Comparison of ENCODE assay signal across 8 cellular contexts in the genomic region with DNA sequence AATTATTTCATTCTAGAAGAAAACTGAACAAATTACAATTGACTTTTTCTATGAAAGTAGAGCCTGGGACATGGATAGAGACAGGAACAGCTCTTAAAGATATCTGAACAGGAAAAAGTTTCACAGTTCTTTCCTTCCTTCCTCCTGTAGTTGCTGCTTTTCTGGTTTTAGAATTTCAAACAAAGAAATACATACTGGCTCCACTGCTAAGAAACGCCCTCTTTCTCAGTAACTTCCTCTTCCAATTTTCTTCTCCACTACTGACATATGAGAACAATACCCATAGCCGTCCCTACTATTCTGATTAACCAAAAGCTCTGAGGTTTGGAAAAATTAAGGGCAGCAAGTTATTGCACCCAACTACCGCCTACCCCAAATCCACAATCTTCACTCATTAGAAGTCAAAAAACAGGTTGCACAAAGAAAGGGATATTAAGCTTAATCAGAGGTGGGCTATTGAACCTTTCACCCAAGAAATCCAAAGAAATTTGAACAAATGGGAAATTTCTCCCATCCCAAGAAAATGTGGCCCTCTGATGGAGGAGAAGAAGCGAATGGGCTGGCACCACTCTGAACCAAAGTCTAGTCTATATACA. TPM values are rescaled to one million over a fixed set of nuclear protein-coding genes. Genes with fewer than 3 reads are reported as not detected.
DNase-seq lines count a peak whose midpoint lies in the region; ATAC-seq, FAIRE-seq and TF ChIP-seq lines count a peak whose summit lies in the region.

No MANE protein-coding gene starts in this region.

- TF ChIP-seq CTCF in bronchial epithelial cell (IDR thresholded peaks at IDR 0.05; ENCODE audit: insufficient read depth, low read length, severe bottlenecking) (no peak), lower leg skin (IDR thresholded peaks at IDR 0.05) (no peak)

- CTCF ChIA-PET in CD4-positive, alpha-beta memory T cell (lab: Charles Lee; ENCODE audit: partially characterized antibody), result interaction anchor here (1.1 to 1.9 kb wide), 2 partner anchors 38 to 57 kb away, joined by 3 to 9 read pairs; no protein-coding TSS in a partner anchor

- H3K4me1 Mint-ChIP-seq in CD4-positive, alpha-beta memory T cell, result peaks cover 29 to 59% (median 42%) of the 10 kb centered on the region in 4 donors

- no peaks in the 10 kb centered on the region for H3K9me3 ChIP-seq in CD4-positive, alpha-beta memory T cell (ENCODE audit: control insufficient read depth in 1 of 2, low read length in 2 of 2)
- H3K9me3 ChIP-seq in muscle layer of duodenum (ENCODE audit: control insufficient read depth in 1 of 2, low read length in 2 of 2), result no peaks in the 10 kb centered on the region

- H3K27me3 Mint-ChIP-seq in CD4-positive, alpha-beta memory T cell, result peaks cover 0 to 3% of the 10 kb centered on the region in 2 donors

- H3K9me3 Mint-ChIP-seq in CD4-positive, alpha-beta memory T cell, result peaks cover 0 to 10% (median 0%) of the 10 kb centered on the region in 8 donors

- peak overlapping the region; percentile 87 for H3K27ac ChIP-seq in CD4-positive, alpha-beta memory T cell (ENCODE audit: low read depth, low read length)
- H3K27ac ChIP-seq in muscle layer of duodenum (ENCODE audit: low read length), result peak overlapping the region; percentile 98

- H3K27me3 ChIP-seq in CD4-positive, alpha-beta memory T cell (ENCODE audit: insufficient read depth, low read length), result no peaks in the 10 kb centered on the region
- no peaks in the 10 kb centered on the region for H3K27me3 ChIP-seq in bronchial epithelial cell (ENCODE audit: control insufficient read depth, insufficient read depth, low read length)
- H3K27me3 ChIP-seq in muscle layer of duodenum (ENCODE audit: low read depth, low read length), result no peaks in the 10 kb centered on the region

- POLR2A ChIA-PET in CD4-positive, alpha-beta memory T cell (lab: Charles Lee; ENCODE audit: partially characterized antibody), result interaction anchor here (0.7 to 5.4 kb wide), 5 partner anchors 8 to 181 kb away, joined by 3 to 81 read pairs (median 7); no protein-coding TSS in a partner anchor

- no peak for FAIRE-seq in bronchial epithelial cell (lab: Jason Lieb, UNC)

- peak overlapping the region; percentile 94 to 99 (median 97) for H3K4me3 Mint-ChIP-seq in CD4-positive, alpha-beta memory T cell

- ATAC-seq in GM21723 (IDR thresholded peaks at IDR 0.05; ENCODE audit: unreplicated experiment), result no peak

- intact Hi-C loops in CD4-positive, alpha-beta memory T cell (cut with micrococcal nuclease), result no loop called here
- intact Hi-C loops in lower leg skin (cut with DNase I; ENCODE audit: low total_unique reads), result loop anchor here (10.0 kb wide), 1 partner anchor 53 kb away; no protein-coding TSS in a partner anchor

- peaks cover 0 to 26% of the 10 kb centered on the region in 2 donors for H3K36me3 Mint-ChIP-seq in CD4-positive, alpha-beta memory T cell

- 4% methylated on average over 4 of the region's 4 CpGs for WGBS in lower leg skin, 2 donors

- no peaks in the 10 kb centered on the region for H3K36me3 ChIP-seq in CD4-positive, alpha-beta memory T cell (ENCODE audit: insufficient read depth, low read length)
- peaks cover 2% of the 10 kb centered on the region for H3K36me3 ChIP-seq in bronchial epithelial cell (ENCODE audit: control insufficient read depth, insufficient read depth, low read length)
- no peaks in the 10 kb centered on the region for H3K36me3 ChIP-seq in muscle layer of duodenum (ENCODE audit: control insufficient read depth in 1 of 2, insufficient read depth in 2 of 2, low read length in 2 of 2)

- peak overlapping the region; percentile 63 to 99 (median 94) for H3K27ac Mint-ChIP-seq in CD4-positive, alpha-beta memory T cell

- DNase-seq in CD4-positive, alpha-beta memory T cell, result peak in 1 of 5 donors; percentile 3
- DNase-seq in NAMALWA (ENCODE audit: low spot score), result peak; percentile 67
- DNase-seq in bronchial epithelial cell (ENCODE audit: low read depth), result peak; percentile 29
- DNase-seq in lower leg skin (ENCODE audit: low spot score in 2 of 2), result no peak
- DNase-seq in HuH-7 (ENCODE audit: low spot score), result no peak
- DNase-seq in GDM1 (lab: John Stamatoyannopoulos, UW), result no peak

- peaks cover 50% of the 10 kb centered on the region for H3K4me1 ChIP-seq in CD4-positive, alpha-beta memory T cell (ENCODE audit: insufficient read depth, low read length)
- peaks cover 24 to 52% of the 10 kb centered on the region in 2 donors for H3K4me1 ChIP-seq in muscle layer of duodenum (ENCODE audit: control insufficient read depth in 1 of 2, insufficient read depth in 2 of 2, low read length in 2 of 2)

- H3K4me3 ChIP-seq in CD4-positive, alpha-beta memory T cell (ENCODE audit: low read length in 2 of 2), result peak overlapping the region; percentile 44 to 100
- H3K4me3 ChIP-seq in bronchial epithelial cell (ENCODE audit: low read depth, low read length), result peak overlapping the region; percentile 100
- H3K4me3 ChIP-seq in muscle layer of duodenum (ENCODE audit: low read depth in 1 of 2, low read length in 2 of 2), result peak overlapping the region; percentile 96 to 97
- no peak overlapping the region for H3K4me3 ChIP-seq in lower leg skin (ENCODE audit: low read depth, poor library complexity, severe bottlenecking)

- no peak for TF ChIP-seq POLR2A in lower leg skin (IDR thresholded peaks at IDR 0.05)

RNA-seq across cellular contexts. Expression of a gene that starts 1.9 kb away (rescaled TPM):
- total RNA-seq in CD4-positive, alpha-beta memory T cell, result 100 to 1,000 TPM; 163 to 164 TPM
- polyA plus RNA-seq in CD4-positive, alpha-beta memory T cell, result 10 to 100 TPM; 31.6 to 81.1 TPM
- total RNA-seq in bronchial epithelial cell (22.1 and 38.3 TPM in 2 replicates), lower leg skin (10 to 100 TPM; 53.8 to 76.6 (median 70.3) TPM)

Comparison
In these comparisons a context has a peak if more than half of its experiments do, and no peak if none do; other contexts are left out.
1. DNase-seq: peak in NAMALWA (single experiment) and bronchial epithelial cell (single experiment); none in lower leg skin (0 of 2), HuH-7 (single experiment) and GDM1 (single experiment).